In genomic region chr19:55519461-55520311, GRCh38 we compare ENCODE assay signal across 1 cellular context.
TF ChIP-seq lines count a peak whose summit lies in the region.

No MANE protein-coding gene starts in this region.

TF ChIP-seq in A549, 52 proteins besides CTCF, POLR2A, EP300 and RAD21 (continued from another document):
- TF ChIP-seq ATOH8 (CRISPR knock-in tag; IDR thresholded peaks at IDR 0.05; ENCODE audit: low read depth) (0 out of 2 replicates have a peak, but pooled peaks have one; percentile 23), JUN (IDR thresholded peaks at IDR 0.05) (no peak), EHF (CRISPR knock-in tag; IDR thresholded peaks at IDR 0.05) (no peak), EHMT2 (IDR thresholded peaks at IDR 0.05; ENCODE audit: low read depth) (0 out of 2 replicates have a peak, but pooled peaks have one; percentile 38), FOSL2 (IDR thresholded peaks at IDR 0.05) (peak; percentile 33; the same call in 1 of the 2 replicates), FOSL2 (CRISPR knock-in tag; IDR thresholded peaks at IDR 0.05) (peak; percentile 97), HDAC2 (IDR thresholded peaks at IDR 0.05) (no peak), ZSCAN20 (CRISPR knock-in tag; IDR thresholded peaks at IDR 0.05) (no peak), PHF8 (IDR thresholded peaks at IDR 0.05; ENCODE audit: borderline replicate concordance, low read depth) (no peak), CBX8 (IDR thresholded peaks at IDR 0.05) (no peak), JUNB (IDR thresholded peaks at IDR 0.05) (peak; percentile 63), ZFP36 (IDR thresholded peaks at IDR 0.05; ENCODE audit: borderline replicate concordance, partially characterized antibody) (no peak), MAFK (IDR thresholded peaks at IDR 0.05; ENCODE audit: partially characterized antibody) (peak; percentile 77), TFCP2L1 (CRISPR knock-in tag; IDR thresholded peaks at IDR 0.05) (no peak), KDM5A (IDR thresholded peaks at IDR 0.05) (no peak), SMC3 (IDR thresholded peaks at IDR 0.05) (no peak), POLR2AphosphoS2 (conservative IDR thresholded peaks at IDR 0.05; ENCODE audit: low read length) (no peak), HEYL (CRISPR knock-in tag; IDR thresholded peaks at IDR 0.05) (no peak), ZC3H11A (IDR thresholded peaks at IDR 0.05) (no peak), HOXB5 (CRISPR knock-in tag; IDR thresholded peaks at IDR 0.05) (0 out of 2 replicates have a peak, but pooled peaks have one; percentile 30), CHD4 (IDR thresholded peaks at IDR 0.05; ENCODE audit: borderline replicate concordance) (no peak), ZNF302 (CRISPR knock-in tag; IDR thresholded peaks at IDR 0.05) (no peak), BHLHE40 (IDR thresholded peaks at IDR 0.05; ENCODE audit: low read depth, low read length) (no peak), USF2 (IDR thresholded peaks at IDR 0.05) (no peak), ESRRA (IDR thresholded peaks at IDR 0.05; ENCODE audit: borderline replicate concordance, low read length) (no peak), HES2 (IDR thresholded peaks at IDR 0.05) (no peak), MAZ (IDR thresholded peaks at IDR 0.05; ENCODE audit: borderline replicate concordance, low read depth, low read length) (no peak), HOXB13 (CRISPR knock-in tag; IDR thresholded peaks at IDR 0.05; ENCODE audit: low read depth) (no peak)
